Comparison of ENCODE assay signal across 10 cellular contexts in genomic region chr9:41119311-41119710, GRCh38. TPM values are rescaled to one million over a fixed set of nuclear protein-coding genes. Genes with fewer than 3 reads are reported as not detected.
"Had no signal": no experiment of that assay in that cellular context is flagged by ENCODE, and none has a peak within 500 bp of the region (broad histone marks: within the 10 kb centered on the region; RNA-seq: fewer than 3 reads in every experiment).

No MANE protein-coding gene starts in this region.

RNA-seq across cellular contexts. Expression of gene FOXD4L6, which starts 9.2 kb away (rescaled TPM):
- total RNA-seq: activated B cell treated with CpG ODN at 0.5 μM for 24 hours; bronchial epithelial cell; endodermal cell; hepatocyte; naive thymus-derived CD8-positive, alpha-beta T cell; right atrium auricular region; SJSA1; skeletal muscle tissue; T-helper 2 cell treated with Interferon-gamma antibody and Interleukin-4, amounts not matched to agents 100 ng/mL and 5 ng/mL, for 36 hours had no signal
- polyA plus RNA-seq: hepatocyte; liver; naive thymus-derived CD8-positive, alpha-beta T cell had no signal
